In the genomic region with DNA sequence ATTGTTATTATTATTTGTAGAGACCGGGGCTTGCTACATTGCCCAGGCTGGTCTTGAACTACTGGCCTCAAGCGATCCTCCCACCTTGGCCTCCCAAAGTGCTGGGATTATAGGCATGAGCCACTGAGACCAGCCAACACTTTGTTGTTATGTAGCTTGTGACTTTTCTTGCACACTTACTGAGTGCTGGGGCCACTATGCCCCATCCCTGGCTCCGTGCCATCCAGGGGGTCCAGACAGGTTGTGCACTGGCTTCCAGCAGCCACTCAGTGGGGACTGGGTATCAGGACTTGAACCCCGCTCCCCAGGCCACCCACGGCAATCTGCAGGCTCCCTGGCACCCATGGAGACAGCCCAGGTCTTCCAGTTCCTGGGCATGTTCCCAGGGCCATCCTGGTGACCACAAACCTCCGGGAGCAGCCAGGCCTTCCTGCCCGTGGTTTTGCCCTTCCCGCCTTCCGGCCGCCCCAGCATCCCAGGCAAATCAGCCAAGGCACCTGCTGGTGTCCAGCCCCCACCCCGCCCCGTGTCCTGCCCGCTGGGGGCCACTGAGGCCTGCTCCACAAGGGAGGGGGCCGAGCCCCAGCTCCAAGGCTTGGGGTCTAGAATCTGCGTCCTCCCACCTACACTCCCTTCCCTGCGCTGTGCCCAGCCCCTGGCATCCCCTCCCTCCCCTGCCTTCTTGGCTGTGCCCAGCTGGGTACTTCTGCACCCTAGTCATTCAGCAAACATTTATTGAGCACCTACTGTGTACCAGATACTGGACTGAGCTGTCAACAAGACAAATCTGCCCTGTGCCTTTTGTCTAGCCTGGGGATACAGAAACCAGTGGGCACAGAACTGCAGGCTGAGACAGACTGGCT, we compare ENCODE assay signal across 1 cellular context.
TF ChIP-seq lines count a peak whose summit lies in the region.

No MANE protein-coding gene starts in this region.

TF ChIP-seq in HepG2, 621 proteins besides CTCF, POLR2A, EP300 and RAD21 (continued from another document and continues in another):
- TF ChIP-seq MXI1 (IDR thresholded peaks at IDR 0.05; ENCODE audit: borderline replicate concordance, low read depth, low read length) (0 out of 3 replicates have a peak, but pooled peaks have one; percentile 15), KLF11 (CRISPR knock-in tag; IDR thresholded peaks at IDR 0.05) (peak; percentile 28; the same call in 1 of the 2 replicates), ETV6 (CRISPR knock-in tag; conservative IDR thresholded peaks at IDR 0.05) (no peak), PAF1 (CRISPR knock-in tag; IDR thresholded peaks at IDR 0.05) (no peak), AKAP8 (CRISPR knock-in tag; IDR thresholded peaks at IDR 0.05) (no peak), ZNF142 (CRISPR knock-in tag; IDR thresholded peaks at IDR 0.05) (0 out of 2 replicates have a peak, but pooled peaks have one; percentile 5), ZFP41 (CRISPR knock-in tag; IDR thresholded peaks at IDR 0.05; ENCODE audit: borderline replicate concordance) (no peak), GZF1 (CRISPR knock-in tag; IDR thresholded peaks at IDR 0.05) (peak; percentile 41; the same call in 1 of the 2 replicates), GLMP (CRISPR knock-in tag; IDR thresholded peaks at IDR 0.05; ENCODE audit: borderline replicate concordance) (no peak), PHF5A (CRISPR knock-in tag; IDR thresholded peaks at IDR 0.05; ENCODE audit: low read depth, unreplicated experiment) (no peak), LCORL (IDR thresholded peaks at IDR 0.05) (no peak), LCORL (CRISPR knock-in tag; IDR thresholded peaks at IDR 0.05) (no peak), ZNF703 (CRISPR knock-in tag; IDR thresholded peaks at IDR 0.05; ENCODE audit: borderline replicate concordance) (no peak), ZNF441 (CRISPR knock-in tag; IDR thresholded peaks at IDR 0.05; ENCODE audit: borderline replicate concordance) (peak; percentile 21; the same call in 1 of the 2 replicates), TFDP1 (CRISPR knock-in tag; IDR thresholded peaks at IDR 0.05; ENCODE audit: borderline replicate concordance) (peak; percentile 95), KMT2A (CRISPR knock-in tag; IDR thresholded peaks at IDR 0.05) (no peak), GMEB2 (CRISPR knock-in tag; IDR thresholded peaks at IDR 0.05; ENCODE audit: low read depth) (no peak), SIN3A (IDR thresholded peaks at IDR 0.05; ENCODE audit: borderline replicate concordance, low read depth, low read length) (no peak), PHF21A (CRISPR knock-in tag; IDR thresholded peaks at IDR 0.05) (peak; percentile 26; the same call in 1 of the 2 replicates), ZNF207 (IDR thresholded peaks at IDR 0.05; ENCODE audit: borderline replicate concordance) (no peak), SRF (IDR thresholded peaks at IDR 0.05; ENCODE audit: low read depth, low read length) (no peak), ZNF567 (CRISPR knock-in tag; IDR thresholded peaks at IDR 0.05; ENCODE audit: borderline replicate concordance) (0 out of 2 replicates have a peak, but pooled peaks have one; percentile 59), MTA1 (CRISPR knock-in tag; IDR thresholded peaks at IDR 0.05; ENCODE audit: borderline replicate concordance) (no peak), ZNF101 (CRISPR knock-in tag; IDR thresholded peaks at IDR 0.05; ENCODE audit: borderline replicate concordance, low read depth) (no peak), ZNF616 (CRISPR knock-in tag; IDR thresholded peaks at IDR 0.05; ENCODE audit: low read depth) (peak; percentile 58; the same call in 1 of the 2 replicates), ZFP37 (CRISPR knock-in tag; IDR thresholded peaks at IDR 0.05; ENCODE audit: borderline replicate concordance) (no peak), DZIP1 (CRISPR knock-in tag; IDR thresholded peaks at IDR 0.05) (no peak), TEAD2 (CRISPR knock-in tag; IDR thresholded peaks at IDR 0.05) (no peak), SALL1 (CRISPR knock-in tag; IDR thresholded peaks at IDR 0.05) (no peak), RFX5 (IDR thresholded peaks at IDR 0.05; ENCODE audit: low read depth, low read length) (no peak), HMG20A (CRISPR knock-in tag; IDR thresholded peaks at IDR 0.05; ENCODE audit: borderline replicate concordance) (no peak), GATAD1 (CRISPR knock-in tag; IDR thresholded peaks at IDR 0.05) (peak; percentile 47), ZNF382 (CRISPR knock-in tag; IDR thresholded peaks at IDR 0.05; ENCODE audit: borderline replicate concordance) (no peak), ZNF773 (CRISPR knock-in tag; IDR thresholded peaks at IDR 0.05; ENCODE audit: borderline replicate concordance) (no peak)
- TF ChIP-seq, protein P1, sequence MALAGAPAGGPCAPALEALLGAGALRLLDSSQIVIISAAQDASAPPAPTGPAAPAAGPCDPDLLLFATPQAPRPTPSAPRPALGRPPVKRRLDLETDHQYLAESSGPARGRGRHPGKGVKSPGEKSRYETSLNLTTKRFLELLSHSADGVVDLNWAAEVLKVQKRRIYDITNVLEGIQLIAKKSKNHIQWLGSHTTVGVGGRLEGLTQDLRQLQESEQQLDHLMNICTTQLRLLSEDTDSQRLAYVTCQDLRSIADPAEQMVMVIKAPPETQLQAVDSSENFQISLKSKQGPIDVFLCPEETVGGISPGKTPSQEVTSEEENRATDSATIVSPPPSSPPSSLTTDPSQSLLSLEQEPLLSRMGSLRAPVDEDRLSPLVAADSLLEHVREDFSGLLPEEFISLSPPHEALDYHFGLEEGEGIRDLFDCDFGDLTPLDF (CRISPR knock-in tag; IDR thresholded peaks at IDR 0.05) = no peak
- TF ChIP-seq, protein P2, sequence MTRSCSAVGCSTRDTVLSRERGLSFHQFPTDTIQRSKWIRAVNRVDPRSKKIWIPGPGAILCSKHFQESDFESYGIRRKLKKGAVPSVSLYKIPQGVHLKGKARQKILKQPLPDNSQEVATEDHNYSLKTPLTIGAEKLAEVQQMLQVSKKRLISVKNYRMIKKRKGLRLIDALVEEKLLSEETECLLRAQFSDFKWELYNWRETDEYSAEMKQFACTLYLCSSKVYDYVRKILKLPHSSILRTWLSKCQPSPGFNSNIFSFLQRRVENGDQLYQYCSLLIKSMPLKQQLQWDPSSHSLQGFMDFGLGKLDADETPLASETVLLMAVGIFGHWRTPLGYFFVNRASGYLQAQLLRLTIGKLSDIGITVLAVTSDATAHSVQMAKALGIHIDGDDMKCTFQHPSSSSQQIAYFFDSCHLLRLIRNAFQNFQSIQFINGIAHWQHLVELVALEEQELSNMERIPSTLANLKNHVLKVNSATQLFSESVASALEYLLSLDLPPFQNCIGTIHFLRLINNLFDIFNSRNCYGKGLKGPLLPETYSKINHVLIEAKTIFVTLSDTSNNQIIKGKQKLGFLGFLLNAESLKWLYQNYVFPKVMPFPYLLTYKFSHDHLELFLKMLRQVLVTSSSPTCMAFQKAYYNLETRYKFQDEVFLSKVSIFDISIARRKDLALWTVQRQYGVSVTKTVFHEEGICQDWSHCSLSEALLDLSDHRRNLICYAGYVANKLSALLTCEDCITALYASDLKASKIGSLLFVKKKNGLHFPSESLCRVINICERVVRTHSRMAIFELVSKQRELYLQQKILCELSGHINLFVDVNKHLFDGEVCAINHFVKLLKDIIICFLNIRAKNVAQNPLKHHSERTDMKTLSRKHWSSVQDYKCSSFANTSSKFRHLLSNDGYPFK (CRISPR knock-in tag; IDR thresholded peaks at IDR 0.05; ENCODE audit: borderline replicate concordance) = no peak
- TF ChIP-seq, protein P3, sequence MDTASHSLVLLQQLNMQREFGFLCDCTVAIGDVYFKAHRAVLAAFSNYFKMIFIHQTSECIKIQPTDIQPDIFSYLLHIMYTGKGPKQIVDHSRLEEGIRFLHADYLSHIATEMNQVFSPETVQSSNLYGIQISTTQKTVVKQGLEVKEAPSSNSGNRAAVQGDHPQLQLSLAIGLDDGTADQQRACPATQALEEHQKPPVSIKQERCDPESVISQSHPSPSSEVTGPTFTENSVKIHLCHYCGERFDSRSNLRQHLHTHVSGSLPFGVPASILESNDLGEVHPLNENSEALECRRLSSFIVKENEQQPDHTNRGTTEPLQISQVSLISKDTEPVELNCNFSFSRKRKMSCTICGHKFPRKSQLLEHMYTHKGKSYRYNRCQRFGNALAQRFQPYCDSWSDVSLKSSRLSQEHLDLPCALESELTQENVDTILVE (CRISPR knock-in tag; IDR thresholded peaks at IDR 0.05) = no peak
